Comparison of ENCODE assay signal across 2 cellular contexts in the genomic region with DNA sequence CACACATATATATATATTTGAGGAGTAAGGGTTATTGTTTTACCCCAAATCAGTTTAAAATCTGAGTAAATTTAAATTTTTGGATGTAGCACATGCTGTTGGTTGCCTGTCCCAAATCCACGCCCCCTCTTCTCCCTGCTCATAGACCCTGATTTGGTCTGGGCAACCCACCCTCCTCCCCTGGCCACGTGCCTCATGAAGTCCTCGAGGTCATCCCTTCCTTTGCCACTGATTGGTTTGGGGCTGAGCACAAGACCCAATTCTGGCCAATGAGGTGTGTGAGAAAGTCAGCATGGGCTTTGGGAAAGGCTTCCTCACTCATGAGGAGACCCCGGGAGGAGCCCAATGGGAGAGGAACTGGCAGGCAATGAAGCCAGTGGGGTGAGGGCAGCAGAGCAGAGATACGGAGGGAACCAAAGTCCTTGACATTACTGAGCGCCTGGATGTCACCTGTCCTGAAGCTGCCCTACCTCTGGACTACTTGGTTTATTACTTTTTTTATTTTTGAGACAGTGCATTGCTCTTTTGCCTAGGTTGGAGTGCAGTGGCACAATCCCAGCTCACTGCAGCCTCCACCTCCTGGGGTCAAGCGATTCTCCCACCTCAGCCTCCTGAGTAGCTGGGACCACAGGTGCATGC.
A peak's percentile ranks its signal among the peaks of the same experiment; 100 is the strongest.
TF ChIP-seq lines count a peak whose summit lies in the region.

No MANE protein-coding gene starts in this region.

TF ChIP-seq in HepG2, 621 proteins besides CTCF, POLR2A, EP300 and RAD21:
- no peak for TF ChIP-seq ZFP36 (IDR thresholded peaks at IDR 0.05; ENCODE audit: borderline replicate concordance, low read depth, low read length, partially characterized antibody)
- no peak for TF ChIP-seq TAF1 (CRISPR knock-in tag; IDR thresholded peaks at IDR 0.05)
- TF ChIP-seq ZNF329 (CRISPR knock-in tag; IDR thresholded peaks at IDR 0.05; ENCODE audit: low read depth) = peak; percentile 98
TF ChIP-seq in HepG2: peak in this region for 1.

TF ChIP-seq in H1, 55 proteins besides CTCF, POLR2A, EP300 and RAD21:
- no peak for TF ChIP-seq JUN (IDR thresholded peaks at IDR 0.05; ENCODE audit: low read depth, low read length)
- TF ChIP-seq, protein P1, sequence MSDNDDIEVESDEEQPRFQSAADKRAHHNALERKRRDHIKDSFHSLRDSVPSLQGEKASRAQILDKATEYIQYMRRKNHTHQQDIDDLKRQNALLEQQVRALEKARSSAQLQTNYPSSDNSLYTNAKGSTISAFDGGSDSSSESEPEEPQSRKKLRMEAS (IDR thresholded peaks at IDR 0.05) = peak; percentile 46; the same call in 1 of the 2 replicates
